11 cellular contexts compared by ENCODE assay signal in the genomic region with DNA sequence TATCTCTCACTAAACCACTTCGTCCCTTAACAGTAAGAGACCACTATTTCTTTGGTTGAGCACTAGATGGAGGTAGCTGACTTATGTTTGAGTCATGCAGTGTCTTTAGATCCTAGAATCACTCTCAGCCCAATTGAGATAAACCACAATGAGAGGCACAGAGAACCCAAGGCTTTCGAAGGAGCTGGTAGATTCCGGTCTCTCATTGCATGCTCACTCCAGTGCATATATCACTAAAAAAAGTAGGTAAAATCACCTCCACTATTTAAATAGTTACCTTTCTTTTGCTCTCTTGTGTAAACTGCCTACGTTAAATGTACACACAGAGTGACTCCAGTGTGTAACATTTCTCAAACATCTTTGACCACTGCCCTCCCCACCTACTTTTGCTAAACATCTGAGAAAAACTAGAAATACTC. TPM values are rescaled to one million over a fixed set of nuclear protein-coding genes. Genes with fewer than 3 reads are reported as not detected.
DNase-seq lines count a peak whose midpoint lies in the region; ATAC-seq, FAIRE-seq and TF ChIP-seq lines count a peak whose summit lies in the region.
"Had no signal": no experiment of that assay in that cellular context is flagged by ENCODE, and none has a peak within 500 bp of the region (broad histone marks: within the 10 kb centered on the region; RNA-seq: fewer than 3 reads in every experiment).

No MANE protein-coding gene starts in this region.

- H3K9ac ChIP-seq in KMS-11, result no peak overlapping the region

- no peaks in the 10 kb centered on the region for H3K27me3 Mint-ChIP-seq in CD14-positive monocyte (ENCODE audit: low read depth in 3 of 3)
- H3K27me3 Mint-ChIP-seq: activated naive CD8-positive, alpha-beta T cell treated with anti-CD3 and anti-CD28 coated beads, Interleukin-2, amount 50 U/mL, for 24 hours had no signal

- H3K4me3 ChIP-seq in KMS-11 (IDR thresholded peaks at IDR 0.05; ENCODE audit: insufficient read depth, low read depth, low read length) (no peak overlapping the region), kidney epithelial cell (ENCODE audit: low read depth, low read length) (no peak overlapping the region)
- H3K4me3 ChIP-seq: tibial nerve had no signal

- H3K27ac ChIP-seq in KMS-11, result no peak overlapping the region
- H3K27ac ChIP-seq: tibial nerve had no signal

- no peaks in the 10 kb centered on the region for H3K9me3 Mint-ChIP-seq in CD14-positive monocyte
- H3K9me3 Mint-ChIP-seq: activated naive CD8-positive, alpha-beta T cell treated with anti-CD3 and anti-CD28 coated beads, Interleukin-2, amount 50 U/mL, for 24 hours had no signal

- TF ChIP-seq CTCF in KMS-11 (conservative IDR thresholded peaks at IDR 0.05; ENCODE audit: low read depth, low read length) (peak; percentile 50), kidney epithelial cell (IDR thresholded peaks at IDR 0.05; ENCODE audit: insufficient read depth, low read length, poor library complexity, severe bottlenecking) (peak; percentile 5), CD14-positive monocyte (IDR thresholded peaks at IDR 0.05) (no peak)

- FAIRE-seq in GM12891 (lab: Jason Lieb, UNC), result no peak

- intact Hi-C loops in CD14-positive monocyte (cut with micrococcal nuclease), result no loop called here

- H3K4me1 Mint-ChIP-seq in CD14-positive monocyte, result peaks cover 6% of the 10 kb centered on the region

- peaks cover 75 to 80% of the 10 kb centered on the region in 2 donors for H3K36me3 Mint-ChIP-seq in CD14-positive monocyte

- no peaks in the 10 kb centered on the region for H3K27me3 ChIP-seq in KMS-11 (ENCODE audit: insufficient read depth, low read depth)
- no peaks in the 10 kb centered on the region for H3K27me3 ChIP-seq in kidney epithelial cell (ENCODE audit: control insufficient read depth, insufficient read depth, low read length)
- H3K27me3 ChIP-seq: tibial nerve had no signal

- no peaks in the 10 kb centered on the region for H3K36me3 ChIP-seq in KMS-11 (ENCODE audit: insufficient read depth)
- no peaks in the 10 kb centered on the region for H3K36me3 ChIP-seq in kidney epithelial cell (ENCODE audit: control insufficient read depth, insufficient read depth, low read length)

- no peaks in the 10 kb centered on the region for H4K20me1 ChIP-seq in KMS-11 (ENCODE audit: insufficient read depth)

- no peak for TF ChIP-seq POLR2A in GM12891 (IDR thresholded peaks at IDR 0.05; ENCODE audit: low read depth, low read length)

- H3K4me1 ChIP-seq in KMS-11 (ENCODE audit: low read depth, poor library complexity, severe bottlenecking), result peaks cover 42% of the 10 kb centered on the region

- DNase-seq in DMS153 (lab: John Stamatoyannopoulos, UW), result peak; percentile 4
- peak; percentile 54 for DNase-seq in amniotic epithelial cell (ENCODE audit: low read depth)
- DNase-seq in kidney epithelial cell (ENCODE audit: low read depth), result no peak
- DNase-seq in CD14-positive monocyte (ENCODE audit: low spot score), result no peak
- DNase-seq in GM12891 (ENCODE audit: insufficient read length, low spot score), result no peak
- DNase-seq: activated naive CD8-positive, alpha-beta T cell treated with anti-CD3 and anti-CD28 coated beads, Interleukin-2, amount 50 U/mL, for 24 hours; NCI-H1694 had no signal

- ATAC-seq in GM21529 (IDR thresholded peaks at IDR 0.05; ENCODE audit: unreplicated experiment) (no peak), GM18520 (IDR thresholded peaks at IDR 0.05; ENCODE audit: unreplicated experiment) (no peak)
- ATAC-seq: activated naive CD8-positive, alpha-beta T cell treated with anti-CD3 and anti-CD28 coated beads, Interleukin-2, amount 50 U/mL, for 24 hours had no signal

- no peak overlapping the region; the same call in 1 of the 2 replicates for H3K4me2 ChIP-seq in KMS-11

- H3K27ac Mint-ChIP-seq in CD14-positive monocyte, result no peak overlapping the region
- H3K27ac Mint-ChIP-seq: activated naive CD8-positive, alpha-beta T cell treated with anti-CD3 and anti-CD28 coated beads, Interleukin-2, amount 50 U/mL, for 24 hours had no signal

- no peaks in the 10 kb centered on the region for H3K79me2 ChIP-seq in KMS-11 (ENCODE audit: insufficient read depth, low read depth)

- H3K4me3 Mint-ChIP-seq in CD14-positive monocyte, result no peak overlapping the region
- H3K4me3 Mint-ChIP-seq: activated naive CD8-positive, alpha-beta T cell treated with anti-CD3 and anti-CD28 coated beads, Interleukin-2, amount 50 U/mL, for 24 hours had no signal

- H2AFZ ChIP-seq in KMS-11 (ENCODE audit: low read depth), result no peak overlapping the region

TF ChIP-seq in GM12891, 5 proteins besides CTCF, POLR2A, EP300 and RAD21:
- TF ChIP-seq TAF1 (IDR thresholded peaks at IDR 0.05; ENCODE audit: low read depth, low read length), result no peak
- no peak for TF ChIP-seq PAX5 (IDR thresholded peaks at IDR 0.05; ENCODE audit: insufficient read depth, low read length, severe bottlenecking)
- TF ChIP-seq SPI1 (IDR thresholded peaks at IDR 0.05; ENCODE audit: low read depth, low read length), result no peak
- no peak for TF ChIP-seq POLR2AphosphoS5 (IDR thresholded peaks at IDR 0.05; ENCODE audit: low read depth, low read length)
- no peak for TF ChIP-seq POU2F2 (IDR thresholded peaks at IDR 0.05; ENCODE audit: low read depth, low read length)
TF ChIP-seq in GM12891: peak in this region for 0.

RNA-seq across cellular contexts. Expression of gene ACTL7A, which starts 27.6 kb away (rescaled TPM):
- not detected in 2 replicates for total RNA-seq in kidney epithelial cell
- polyA plus RNA-seq in CD14-positive monocyte, result not detected
- not detected for polyA plus RNA-seq in GM12891 (2012; ENCODE audit: low read depth, missing spikeins)
- total RNA-seq: tibial nerve had no signal

RNA-seq across cellular contexts. Expression of gene ACTL7B, which starts 33.9 kb away (rescaled TPM):
- total RNA-seq in kidney epithelial cell, result not detected in 2 replicates
- not detected for polyA plus RNA-seq in CD14-positive monocyte
- polyA plus RNA-seq in GM12891 (2012; ENCODE audit: low read depth, missing spikeins), result 0.04 TPM
- total RNA-seq: tibial nerve had no signal

RNA-seq across cellular contexts. Expression of gene ELP1, which starts 44.3 kb away (rescaled TPM):
- total RNA-seq in kidney epithelial cell, result 24.7 and 28.1 TPM in 2 replicates
- polyA plus RNA-seq in CD14-positive monocyte, result 10 to 100 TPM in 1 of 2 donors, 1 to 10 TPM in 1; 7.9 to 11.1 TPM
- polyA plus RNA-seq in GM12891 (2012; ENCODE audit: low read depth, missing spikeins), result 21.0 TPM

RNA-seq across cellular contexts. Expression of gene ABITRAM, which starts 44.5 kb away (rescaled TPM):
- total RNA-seq in kidney epithelial cell, result 10.6 and 12.0 TPM in 2 replicates
- 10 to 100 TPM; 15.9 to 27.5 TPM for polyA plus RNA-seq in CD14-positive monocyte
- polyA plus RNA-seq in GM12891 (2012; ENCODE audit: low read depth, missing spikeins), result 9.8 TPM

Comparison
In these comparisons a context has a peak if more than half of its experiments do, and no peak if none do; other contexts are left out.
1. DNase-seq: peak in DMS153 (single experiment) and amniotic epithelial cell (single experiment); none in kidney epithelial cell (single experiment), CD14-positive monocyte (single experiment) and GM12891 (single experiment).